ENCODE assay signal across 8 cellular contexts in genomic region chr14:72476657-72477499, GRCh38.
DNase-seq lines count a peak whose midpoint lies in the region; ATAC-seq and TF ChIP-seq lines count a peak whose summit lies in the region.

No MANE protein-coding gene starts in this region.

- TF ChIP-seq CTCF in GM13977 (IDR thresholded peaks at IDR 0.05; ENCODE audit: extremely low read depth, insufficient read depth, missing control alignments) (no peak), CD14-positive monocyte (IDR thresholded peaks at IDR 0.05) (no peak)

- no peaks in the 10 kb centered on the region for H3K36me3 Mint-ChIP-seq in CD14-positive monocyte

- H3K27ac Mint-ChIP-seq in CD14-positive monocyte: peak overlapping the region in 3 of 7 donors; percentile 12 to 60 (median 46)

- DNase-seq in GM13977 (ENCODE audit: low spot score) (peak; percentile 76), NCI-H226 (peak; percentile 70), left cardiac atrium (peak; percentile 33), NCI-H1105 treated with DMSO at 0.1 percent for 48 hours (lab: John Stamatoyannopoulos, UW) (no peak), CD14-positive monocyte (ENCODE audit: low spot score) (no peak)
- peak; percentile 30 for DNase-seq in activated T-cell treated with anti-CD3 and anti-CD28 coated beads, Interleukin-2, amount 50 U/mL, for 1 hour
- DNase-seq in stimulated activated CD4-positive, alpha-beta T cell treated with anti-CD3 and anti-CD28 coated beads, TNF-alpha, amount 100 ng/mL, for 1 hour (ENCODE audit: low read depth in 3 of 3, low spot score in 1 of 3): peak; percentile 11 to 12 (median 11)

- H3K27me3 Mint-ChIP-seq in CD14-positive monocyte (ENCODE audit: low read depth in 3 of 3): peaks cover 0 to 8% (median 2%) of the 10 kb centered on the region in 3 donors

- peak overlapping the region in 1 of 2 donors; percentile 8 for H3K4me3 Mint-ChIP-seq in CD14-positive monocyte

- in situ Hi-C loops in GM13977 (cut with MboI; ENCODE audit: low pct_unique_long_range_greater_than_20kb, low sequenced_read_pairs, unreplicated experiment): no loop called here

- peaks cover 27% of the 10 kb centered on the region for H3K4me1 Mint-ChIP-seq in CD14-positive monocyte

- ATAC-seq in HG02571 (IDR thresholded peaks at IDR 0.05; ENCODE audit: unreplicated experiment) (peak; percentile 81), left cardiac atrium (peak; percentile 86 to 91)

- no peaks in the 10 kb centered on the region for H3K9me3 Mint-ChIP-seq in CD14-positive monocyte

- intact Hi-C loops in left cardiac atrium (cut with DNase I) (no loop called here), CD14-positive monocyte (cut with micrococcal nuclease) (no loop called here)

Comparison
In these comparisons a context has a peak if more than half of its experiments do, and no peak if none do; other contexts are left out.
1. DNase-seq: peak in GM13977 (single experiment), NCI-H226 (single experiment), activated T-cell treated with anti-CD3 and anti-CD28 coated beads, Interleukin-2, amount 50 U/mL, for 1 hour (single experiment), left cardiac atrium (single experiment) and stimulated activated CD4-positive, alpha-beta T cell treated with anti-CD3 and anti-CD28 coated beads, TNF-alpha, amount 100 ng/mL, for 1 hour (3 of 3); none in NCI-H1105 treated with DMSO at 0.1 percent for 48 hours (single experiment) and CD14-positive monocyte (single experiment).